ENCODE assay signal across 19 cellular contexts in the genomic region with DNA sequence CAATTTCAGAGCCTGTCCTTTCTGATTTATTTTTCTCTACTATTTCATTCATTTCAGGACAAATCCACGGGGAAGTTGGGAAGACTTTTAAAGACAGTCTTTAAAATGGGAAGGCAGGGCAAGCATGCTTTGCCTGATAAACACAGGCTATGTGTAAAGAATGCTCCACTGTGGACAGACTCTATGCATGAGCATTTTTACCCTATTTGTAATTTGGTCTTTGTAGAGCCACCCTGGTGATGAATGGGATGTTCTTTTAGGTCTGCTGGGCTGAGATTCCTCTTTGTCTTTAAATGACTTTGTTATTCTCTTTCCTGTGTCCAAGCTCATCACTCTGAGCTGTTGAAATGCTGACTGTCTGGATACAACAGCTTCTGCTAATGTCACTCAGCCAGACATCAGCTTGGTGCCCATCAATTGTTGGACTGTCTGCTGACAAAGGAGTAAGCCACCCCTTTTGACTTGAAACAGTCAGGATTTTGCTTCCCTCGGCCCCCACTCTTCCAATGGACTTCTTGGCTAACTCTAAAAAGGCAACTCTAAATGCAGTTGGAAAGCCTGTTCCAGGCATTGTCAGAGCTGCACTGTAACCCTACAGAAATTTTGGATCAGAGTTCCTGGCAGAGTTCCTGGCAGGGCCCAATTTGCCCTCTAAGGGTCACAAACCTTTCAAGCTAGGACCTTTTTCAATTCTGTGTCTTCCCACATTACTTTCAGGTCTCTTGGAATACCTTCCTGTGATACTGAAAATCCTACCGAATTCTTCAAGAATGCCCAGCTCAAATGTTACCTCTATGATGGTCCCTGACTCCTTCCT.
"Had no signal": no experiment of that assay in that cellular context is flagged by ENCODE, and none has a peak within 500 bp of the region (broad histone marks: within the 10 kb centered on the region; RNA-seq: fewer than 3 reads in every experiment).

No MANE protein-coding gene starts in this region.

- H3K27ac ChIP-seq: colonic mucosa, neural progenitor cell, psoas muscle had no signal

- H3K27me3 ChIP-seq: colonic mucosa, neural progenitor cell had no signal

- H3K27me3 Mint-ChIP-seq: activated CD4-positive, alpha-beta memory T cell treated with anti-CD3 and anti-CD28 coated beads for 36 hours; activated naive CD8-positive, alpha-beta T cell treated with anti-CD3 and anti-CD28 coated beads, Interleukin-2, amount 10 ng/mL, durations not matched to agents 7 days and 5 days; naive B cell had no signal

- H3K27ac Mint-ChIP-seq: activated CD4-positive, alpha-beta memory T cell treated with anti-CD3 and anti-CD28 coated beads for 36 hours; activated naive CD8-positive, alpha-beta T cell treated with anti-CD3 and anti-CD28 coated beads, Interleukin-2, amount 10 ng/mL, durations not matched to agents 7 days and 5 days; activated T-helper 2 cell treated with anti-CD3 and anti-CD28 coated beads, Interferon-gamma antibody, Interleukin-2, Interleukin-4, amounts not matched to agents 10 μg/mL and 5 μg/mL and 100 μg/mL, durations not matched to agents 14 hours and 24 hours and 36 hours; memory B cell; naive B cell; neural progenitor cell; stimulated activated effector memory CD8-positive, alpha-beta T cell treated with anti-CD3 and anti-CD28 coated beads, Interleukin-12 subunit alpha, Interleukin-12 subunit beta, amount 100 ng/mL, for 72 hours; T-helper 2 cell treated with Interferon-gamma antibody and Interleukin-4, amounts not matched to agents 5 μg/mL and 100 μg/mL, for 36 hours; WTC11 had no signal

- H3K36me3 ChIP-seq: colonic mucosa, neural progenitor cell had no signal

- H3K4me1 ChIP-seq: colonic mucosa, psoas muscle had no signal

- H3K4me3 Mint-ChIP-seq: activated CD4-positive, alpha-beta memory T cell treated with anti-CD3 and anti-CD28 coated beads for 36 hours; activated naive CD8-positive, alpha-beta T cell treated with anti-CD3 and anti-CD28 coated beads, Interleukin-2, amount 10 ng/mL, durations not matched to agents 7 days and 5 days; memory B cell; naive B cell; neural progenitor cell; stimulated activated effector memory CD8-positive, alpha-beta T cell treated with anti-CD3 and anti-CD28 coated beads, Interleukin-12 subunit alpha, Interleukin-12 subunit beta, amount 100 ng/mL, for 72 hours; T-helper 2 cell treated with Interferon-gamma antibody and Interleukin-4, amounts not matched to agents 5 μg/mL and 100 μg/mL, for 36 hours; WTC11 had no signal

- H3K36me3 Mint-ChIP-seq: activated naive CD8-positive, alpha-beta T cell treated with anti-CD3 and anti-CD28 coated beads, Interleukin-2, amount 10 ng/mL, durations not matched to agents 7 days and 5 days; neural progenitor cell; stimulated activated effector memory CD8-positive, alpha-beta T cell treated with anti-CD3 and anti-CD28 coated beads, Interleukin-12 subunit alpha, Interleukin-12 subunit beta, amount 100 ng/mL, for 72 hours; WTC11 had no signal

- ATAC-seq: esophagus mucosa; psoas muscle; sciatic nerve; stimulated activated effector memory CD8-positive, alpha-beta T cell treated with anti-CD3 and anti-CD28 coated beads, Interleukin-12 subunit alpha, Interleukin-12 subunit beta, amount 100 ng/mL, for 72 hours; WTC11 had no signal

- H3K9me3 ChIP-seq: colonic mucosa, mucosa of descending colon, psoas muscle had no signal

- H3K4me3 ChIP-seq: colonic mucosa, mucosa of descending colon, neural progenitor cell, psoas muscle, smooth muscle cell had no signal

- H3K4me1 Mint-ChIP-seq: memory B cell, naive B cell, WTC11 had no signal

- H3K9me3 Mint-ChIP-seq: activated CD4-positive, alpha-beta memory T cell treated with anti-CD3 and anti-CD28 coated beads for 36 hours; activated T-helper 2 cell treated with anti-CD3 and anti-CD28 coated beads, Interferon-gamma antibody, Interleukin-2, Interleukin-4, amounts not matched to agents 10 μg/mL and 5 μg/mL and 100 μg/mL, durations not matched to agents 14 hours and 24 hours and 36 hours; stimulated activated effector memory CD8-positive, alpha-beta T cell treated with anti-CD3 and anti-CD28 coated beads, Interleukin-12 subunit alpha, Interleukin-12 subunit beta, amount 100 ng/mL, for 72 hours; T-helper 2 cell treated with Interferon-gamma antibody and Interleukin-4, amounts not matched to agents 5 μg/mL and 100 μg/mL, for 36 hours had no signal

- DNase-seq: activated CD4-positive, alpha-beta memory T cell treated with anti-CD3 and anti-CD28 coated beads for 36 hours; activated CD4-positive, alpha-beta T cell treated with anti-CD3 and anti-CD28 coated beads for 4 hours; activated naive CD4-positive, alpha-beta T cell treated with Interleukin-2 at 50 U/mL for 16 hours; activated naive CD8-positive, alpha-beta T cell treated with anti-CD3 and anti-CD28 coated beads, Interleukin-2, amount 10 ng/mL, durations not matched to agents 7 days and 5 days; colonic mucosa; glutamatergic neuron; naive B cell; psoas muscle; stimulated activated CD4-positive, alpha-beta T cell treated with anti-CD3 and anti-CD28 coated beads, Interleukin-4, amount 100 ng/mL, for 24 hours had no signal
